Comparison of ENCODE assay signal across 24 cellular contexts in the genomic region with DNA sequence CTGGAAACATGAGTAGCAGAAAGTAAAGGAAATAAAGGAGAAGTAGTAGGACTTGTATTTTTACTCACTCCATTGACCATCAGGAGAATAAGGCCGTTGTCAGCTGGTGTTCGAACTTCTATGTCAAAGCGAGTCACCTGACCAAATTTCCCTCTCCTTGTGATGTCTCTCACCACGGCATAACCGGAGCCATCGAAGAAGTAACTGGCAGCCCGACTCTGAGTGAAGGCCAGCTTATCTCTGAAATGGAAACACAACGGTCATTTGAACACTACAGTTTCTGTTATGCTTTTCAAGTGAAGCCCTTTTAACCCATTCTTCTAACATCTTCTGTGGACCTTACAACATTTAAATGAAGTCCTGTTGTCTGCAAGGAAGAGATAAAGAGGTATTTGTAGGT.
"Had no signal": no experiment of that assay in that cellular context is flagged by ENCODE, and none has a peak within 500 bp of the region (broad histone marks: within the 10 kb centered on the region; RNA-seq: fewer than 3 reads in every experiment).

No MANE protein-coding gene starts in this region.

- DNase-seq: activated CD4-positive, alpha-beta T cell treated with anti-CD3 and anti-CD28 coated beads for 36 hours; activated CD8-positive, alpha-beta memory T cell treated with anti-CD3 and anti-CD28 coated beads, Interleukin-2, amount 10 ng/mL, durations not matched to agents 7 days and 5 days; activated CD8-positive, alpha-beta T cell treated with anti-CD3 and anti-CD28 coated beads for 36 hours; activated effector memory CD4-positive, alpha-beta T cell treated with Interleukin-2 at 50 U/mL for 16 hours; activated naive CD4-positive, alpha-beta T cell; activated T-cell treated with anti-CD3 and anti-CD28 coated beads, Interleukin-2, amount 50 U/mL, for 24 hours; body of pancreas; IMR-90; KG1; NCI-H1048; NCI-H146; NCI-H1930; NCI-H2171; NCI-H2227 treated with DMSO at 0.1 percent for 48 hours; NCI-H446 treated with DMSO at 0.1 percent for 48 hours; NCI-H524 treated with DMSO at 0.1 percent for 48 hours; NCI-H774; RPMI8226; SHP77; WERI-Rb-1 had no signal

- H3K27ac ChIP-seq: ascending aorta, body of pancreas, SJSA1, WERI-Rb-1 had no signal

- H3K27me3 ChIP-seq: ascending aorta, body of pancreas, SJSA1 had no signal

- H3K4me1 ChIP-seq: ascending aorta, body of pancreas, SJSA1 had no signal

- H3K36me3 ChIP-seq: SJSA1, WERI-Rb-1 had no signal

- H3K4me3 ChIP-seq: ascending aorta, body of pancreas, SJSA1 had no signal

- H3K9me3 ChIP-seq: ascending aorta, body of pancreas, SJSA1 had no signal

- ATAC-seq: activated CD4-positive, alpha-beta T cell treated with anti-CD3 and anti-CD28 coated beads for 36 hours; activated CD8-positive, alpha-beta memory T cell treated with anti-CD3 and anti-CD28 coated beads, Interleukin-2, amount 10 ng/mL, durations not matched to agents 7 days and 5 days; activated CD8-positive, alpha-beta T cell treated with anti-CD3 and anti-CD28 coated beads for 36 hours; body of pancreas; Panc1 had no signal

- FAIRE-seq: bronchial epithelial cell had no signal
